14 cellular contexts compared by ENCODE assay signal in the genomic region with DNA sequence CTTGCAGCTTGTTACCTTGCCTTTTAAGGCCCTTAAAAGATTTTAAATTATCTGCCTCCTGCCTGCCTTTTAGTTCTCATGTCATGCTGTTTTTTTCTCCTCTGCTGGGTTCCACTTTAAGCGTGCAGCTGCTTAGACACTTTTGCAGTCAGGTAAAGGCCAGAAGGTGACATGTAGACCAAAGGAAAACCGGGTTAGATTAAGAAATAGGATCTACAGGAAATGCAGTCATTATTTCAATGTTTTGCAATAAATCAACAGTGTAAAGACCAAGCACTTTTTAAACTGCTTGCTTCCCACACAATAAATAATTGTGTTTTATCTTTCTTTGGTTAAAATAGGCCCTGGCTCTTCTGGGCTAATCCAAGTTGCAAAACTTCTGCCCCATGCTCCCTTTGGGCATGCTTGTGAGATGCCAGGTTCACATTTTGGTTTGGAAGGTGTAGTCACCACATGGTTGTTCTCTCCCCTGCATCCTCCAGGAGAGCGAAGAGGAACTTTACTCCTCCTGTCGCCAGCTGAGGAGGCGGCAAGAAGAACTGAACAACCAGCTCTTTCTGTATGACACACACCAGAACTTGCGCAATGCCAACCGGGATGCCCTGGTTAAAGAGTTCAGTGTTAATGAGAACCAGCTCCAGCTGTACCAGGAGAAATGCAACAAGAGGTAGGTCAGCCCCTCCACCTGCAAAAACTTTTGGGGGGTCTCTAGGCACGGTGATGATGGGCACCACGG. TPM values are rescaled to one million over a fixed set of nuclear protein-coding genes. Genes with fewer than 3 reads are reported as not detected.
DNase-seq lines count a peak whose midpoint lies in the region; ATAC-seq and TF ChIP-seq lines count a peak whose summit lies in the region.
"Had no signal": no experiment of that assay in that cellular context is flagged by ENCODE, and none has a peak within 500 bp of the region (broad histone marks: within the 10 kb centered on the region; RNA-seq: fewer than 3 reads in every experiment).

No MANE protein-coding gene starts in this region.

- TF ChIP-seq CTCF in NB4 (IDR thresholded peaks at IDR 0.05; ENCODE audit: low read depth, low read length) (no peak), neutrophil (IDR thresholded peaks at IDR 0.05) (no peak)

- DNase-seq in NB4 (ENCODE audit: low read depth) (peak; percentile 87), epithelial cell of prostate (ENCODE audit: low read depth, low spot score) (peak; percentile 12), cerebellar cortex (ENCODE audit: low spot score) (no peak), T-helper 2 cell (no peak), A172 (ENCODE audit: low spot score) (no peak)
- DNase-seq: activated naive CD4-positive, alpha-beta T cell; NCI-H1694 treated with DMSO at 0.1 percent for 48 hours; ovary; WERI-Rb-1 had no signal

- no peaks in the 10 kb centered on the region for H3K9me3 ChIP-seq in neutrophil
- H3K9me3 ChIP-seq: ovary, suprapubic skin had no signal

- H3K27ac ChIP-seq in epithelial cell of prostate: no peak overlapping the region
- peak overlapping the region; percentile 64 for H3K27ac ChIP-seq in neutrophil
- H3K27ac ChIP-seq: ovary, SK-N-MC, suprapubic skin, WERI-Rb-1 had no signal

- no peaks in the 10 kb centered on the region for H3K27me3 ChIP-seq in neutrophil
- H3K27me3 ChIP-seq: ovary, suprapubic skin had no signal

- peaks cover 9 to 10% of the 10 kb centered on the region in 2 experiments for H3K4me1 ChIP-seq in neutrophil (ENCODE audit: control insufficient read depth in 1 of 2, insufficient read depth in 1 of 2, low read depth in 1 of 2, low read length in 1 of 2)
- H3K4me1 ChIP-seq: suprapubic skin had no signal

- peaks cover 90% of the 10 kb centered on the region for H3K36me3 ChIP-seq in neutrophil
- H3K36me3 ChIP-seq: ovary, WERI-Rb-1 had no signal

- H3K4me3 ChIP-seq in NB4 (ENCODE audit: low read depth, low read length) (no peak overlapping the region), neutrophil (ENCODE audit: low read depth in 1 of 2, low read length in 1 of 2) (no peak overlapping the region)
- H3K4me3 ChIP-seq: ovary, SK-N-MC, suprapubic skin had no signal

- TF ChIP-seq POLR2A in GM19193 (IDR thresholded peaks at IDR 0.05; ENCODE audit: extremely low read depth, insufficient read depth, insufficient read length): peak; percentile 17
- no peak for TF ChIP-seq POLR2A in NB4 (IDR thresholded peaks at IDR 0.05; ENCODE audit: extremely low read depth, insufficient read length)

- ATAC-seq in GM21367 (IDR thresholded peaks at IDR 0.05; ENCODE audit: unreplicated experiment): no peak

RNA-seq across cellular contexts. Expression of gene SDR42E1, which starts 54.9 kb away (rescaled TPM):
- total RNA-seq in A172 (2014; rRNA removed; shearing (Covaris generic)): 0.03 and 0.14 TPM in 2 replicates

Comparison
In these comparisons a context has a peak if more than half of its experiments do, and no peak if none do; other contexts are left out.
1. DNase-seq: peak in NB4 (single experiment) and epithelial cell of prostate (single experiment); none in cerebellar cortex (single experiment), T-helper 2 cell (0 of 5) and A172 (single experiment).